Comparison of ENCODE assay signal across 8 cellular contexts in the genomic region with DNA sequence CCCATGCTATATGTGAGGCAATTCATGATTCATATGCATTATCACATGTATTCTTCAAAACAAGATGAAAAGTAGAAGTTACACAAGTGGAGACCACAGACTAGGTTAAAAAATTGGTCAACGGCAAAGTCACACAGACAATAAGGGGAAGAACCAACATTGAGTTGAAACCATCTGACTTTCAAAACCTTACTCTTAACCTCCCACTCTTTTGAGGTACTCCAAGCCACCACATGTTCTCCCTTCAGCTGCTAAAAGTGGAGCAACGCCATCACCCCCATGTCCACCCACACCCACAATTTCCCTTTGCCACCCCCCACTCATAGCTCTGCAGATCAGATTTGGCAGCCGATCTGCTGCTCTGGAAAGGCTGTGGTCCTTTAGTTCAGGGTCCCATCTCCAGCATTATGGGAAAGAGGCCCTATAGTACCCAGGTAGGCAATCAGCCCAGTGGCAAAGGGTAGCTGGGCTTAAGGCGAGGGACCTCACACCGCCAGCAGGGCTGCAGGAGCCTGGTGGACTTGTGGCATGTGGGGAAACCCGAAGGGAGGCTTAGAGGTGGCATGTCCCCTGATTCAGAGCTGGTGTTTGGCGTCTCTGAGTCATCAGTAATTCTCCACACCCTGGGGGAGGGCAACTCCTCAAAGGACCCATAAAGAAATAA. TPM values are rescaled to one million over a fixed set of nuclear protein-coding genes. Genes with fewer than 3 reads are reported as not detected.
DNase-seq lines count a peak whose midpoint lies in the region; ATAC-seq and TF ChIP-seq lines count a peak whose summit lies in the region.

No MANE protein-coding gene starts in this region.

- no peaks in the 10 kb centered on the region for H3F3A ChIP-seq in DOHH2 (ENCODE audit: control insufficient read depth, insufficient read depth)

- TF ChIP-seq CTCF in DOHH2 (IDR thresholded peaks at IDR 0.05; ENCODE audit: low read depth, low read length, poor library complexity, severe bottlenecking) (no peak), glutamatergic neuron (IDR thresholded peaks at IDR 0.05; ENCODE audit: partially characterized antibody, unreplicated experiment) (no peak)

- H3K4me3 ChIP-seq in DOHH2 (ENCODE audit: low read length), result no peak overlapping the region

- ATAC-seq in GM19395 (IDR thresholded peaks at IDR 0.05; ENCODE audit: unreplicated experiment) (peak; percentile 93), HG03196 (IDR thresholded peaks at IDR 0.05; ENCODE audit: unreplicated experiment) (peak; percentile 86)
- peak; percentile 92 for ATAC-seq in stimulated activated memory B cell treated with anti-CD40 and anti-IgM and Interleukin-4, amounts not matched to agents 10 μg/mL and 1 μg/mL and 100 μg/mL, for 72 hours

- H3K27ac ChIP-seq in DOHH2 (ENCODE audit: low read depth, low read length), result no peak overlapping the region

- POLR2A ChIA-PET in activated CD4-positive, alpha-beta memory T cell treated with anti-CD3 and anti-CD28 coated beads for 36 hours (lab: Charles Lee), result interaction anchor here (0.9 kb wide), 1 partner anchor 100 kb away, joined by 3 read pairs; no protein-coding TSS in a partner anchor

- no peaks in the 10 kb centered on the region for H4K20me1 ChIP-seq in DOHH2 (ENCODE audit: control insufficient read depth, insufficient read depth, low read depth, low read length)

- peak overlapping the region; percentile 28; the same call in 1 of the 2 replicates for H3K4me2 ChIP-seq in DOHH2 (ENCODE audit: low read length)

- CTCF ChIA-PET in activated CD4-positive, alpha-beta memory T cell treated with anti-CD3 and anti-CD28 coated beads for 36 hours (lab: Charles Lee), result interaction anchor here (0.9 to 7.3 kb wide), 11 partner anchors 16 to 581 kb away, joined by 3 to 168 read pairs (median 6); partner anchors contain the start of gene RPGR

- H3K9me2 ChIP-seq in DOHH2 (replicated peaks; ENCODE audit: control insufficient read depth, low read length), result no peaks in the 10 kb centered on the region

- H3K27me3 Mint-ChIP-seq in activated CD4-positive, alpha-beta memory T cell treated with anti-CD3 and anti-CD28 coated beads for 36 hours, result no peaks in the 10 kb centered on the region
- no peaks in the 10 kb centered on the region for H3K27me3 Mint-ChIP-seq in stimulated activated memory B cell treated with anti-CD40 and anti-IgM and Interleukin-4, amounts not matched to agents 10 μg/mL and 1 μg/mL and 100 μg/mL, for 72 hours
- H3K27me3 Mint-ChIP-seq in glutamatergic neuron (ENCODE audit: unreplicated experiment), result no peaks in the 10 kb centered on the region

- no peaks in the 10 kb centered on the region for H3K36me3 ChIP-seq in DOHH2 (ENCODE audit: control insufficient read depth, low read length)

- no peaks in the 10 kb centered on the region for H3K27me3 ChIP-seq in DOHH2 (ENCODE audit: control insufficient read depth, low read length)

- intact Hi-C loops in activated CD4-positive, alpha-beta memory T cell treated with anti-CD3 and anti-CD28 coated beads for 36 hours (cut with micrococcal nuclease), result loop anchor here (1.0 to 10.0 kb wide), 5 partner anchors 8 to 578 kb away; partner anchors contain the start of genes DYNLT3 and RPGR

- peaks cover 19% of the 10 kb centered on the region for H3K4me1 Mint-ChIP-seq in activated CD4-positive, alpha-beta memory T cell treated with anti-CD3 and anti-CD28 coated beads for 36 hours (ENCODE audit: low read depth)
- H3K4me1 Mint-ChIP-seq in stimulated activated memory B cell treated with anti-CD40 and anti-IgM and Interleukin-4, amounts not matched to agents 10 μg/mL and 1 μg/mL and 100 μg/mL, for 72 hours, result peaks cover 28% of the 10 kb centered on the region
- no peaks in the 10 kb centered on the region for H3K4me1 Mint-ChIP-seq in glutamatergic neuron (ENCODE audit: low read depth, unreplicated experiment)

- H3K9me3 Mint-ChIP-seq in activated CD4-positive, alpha-beta memory T cell treated with anti-CD3 and anti-CD28 coated beads for 36 hours, result no peaks in the 10 kb centered on the region
- H3K9me3 Mint-ChIP-seq in stimulated activated memory B cell treated with anti-CD40 and anti-IgM and Interleukin-4, amounts not matched to agents 10 μg/mL and 1 μg/mL and 100 μg/mL, for 72 hours, result no peaks in the 10 kb centered on the region
- H3K9me3 Mint-ChIP-seq in glutamatergic neuron (ENCODE audit: unreplicated experiment), result no peaks in the 10 kb centered on the region

- peak overlapping the region; percentile 19 for H3K27ac Mint-ChIP-seq in activated CD4-positive, alpha-beta memory T cell treated with anti-CD3 and anti-CD28 coated beads for 36 hours
- peak overlapping the region; percentile 92 for H3K27ac Mint-ChIP-seq in stimulated activated memory B cell treated with anti-CD40 and anti-IgM and Interleukin-4, amounts not matched to agents 10 μg/mL and 1 μg/mL and 100 μg/mL, for 72 hours
- no peak overlapping the region for H3K27ac Mint-ChIP-seq in glutamatergic neuron (ENCODE audit: unreplicated experiment)

- peaks cover 23% of the 10 kb centered on the region for H3K4me1 ChIP-seq in DOHH2 (ENCODE audit: control insufficient read depth, low read length)

- H3K4me3 Mint-ChIP-seq in activated CD4-positive, alpha-beta memory T cell treated with anti-CD3 and anti-CD28 coated beads for 36 hours, result no peak overlapping the region
- H3K4me3 Mint-ChIP-seq in stimulated activated memory B cell treated with anti-CD40 and anti-IgM and Interleukin-4, amounts not matched to agents 10 μg/mL and 1 μg/mL and 100 μg/mL, for 72 hours, result peak overlapping the region; percentile 6
- no peak overlapping the region for H3K4me3 Mint-ChIP-seq in glutamatergic neuron (ENCODE audit: unreplicated experiment)

- no peaks in the 10 kb centered on the region for H3K36me3 Mint-ChIP-seq in activated CD4-positive, alpha-beta memory T cell treated with anti-CD3 and anti-CD28 coated beads for 36 hours
- H3K36me3 Mint-ChIP-seq in stimulated activated memory B cell treated with anti-CD40 and anti-IgM and Interleukin-4, amounts not matched to agents 10 μg/mL and 1 μg/mL and 100 μg/mL, for 72 hours, result no peaks in the 10 kb centered on the region
- no peaks in the 10 kb centered on the region for H3K36me3 Mint-ChIP-seq in glutamatergic neuron (ENCODE audit: unreplicated experiment)

- no peaks in the 10 kb centered on the region for H3K79me2 ChIP-seq in DOHH2 (ENCODE audit: control insufficient read depth, low read length)

- DNase-seq in activated CD4-positive, alpha-beta memory T cell treated with anti-CD3 and anti-CD28 coated beads for 36 hours, result peak; percentile 55
- DNase-seq in GM19240 (ENCODE audit: insufficient read length, low spot score) (no peak), glutamatergic neuron (no peak), superior temporal gyrus (ENCODE audit: extremely low spot score) (no peak)

- H3K9me3 ChIP-seq in DOHH2 (ENCODE audit: control insufficient read depth, insufficient read depth, low read length), result no peaks in the 10 kb centered on the region

RNA-seq across cellular contexts. Expression of gene CYBB, which starts 33.5 kb away (rescaled TPM):
- total RNA-seq in activated CD4-positive, alpha-beta memory T cell treated with anti-CD3 and anti-CD28 coated beads for 36 hours, result not detected
- total RNA-seq in glutamatergic neuron (ENCODE audit: unreplicated experiment), result 0.61 TPM
